ENCODE assay signal across 20 cellular contexts in the genomic region with DNA sequence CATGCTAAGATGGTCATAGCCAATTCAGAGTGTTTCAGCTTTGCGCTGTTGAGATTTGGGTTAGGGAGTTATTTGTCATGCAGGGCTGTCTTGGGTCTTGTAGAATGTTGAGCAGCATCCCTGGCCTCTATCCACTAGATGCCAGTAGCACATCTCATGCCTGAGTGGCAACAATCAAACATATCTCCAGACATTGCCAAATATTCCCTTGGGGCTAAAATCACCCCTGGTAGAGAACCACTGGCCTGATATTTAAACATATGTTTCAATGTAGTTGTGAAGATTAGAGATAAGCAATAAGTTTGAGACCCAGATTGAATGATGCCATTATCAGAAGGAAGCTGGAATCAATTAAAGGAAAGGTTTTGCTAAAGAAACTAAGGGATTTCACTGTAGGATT.
DNase-seq lines count a peak whose midpoint lies in the region; ATAC-seq and TF ChIP-seq lines count a peak whose summit lies in the region.
"Had no signal": no experiment of that assay in that cellular context is flagged by ENCODE, and none has a peak within 500 bp of the region (broad histone marks: within the 10 kb centered on the region; RNA-seq: fewer than 3 reads in every experiment).

No MANE protein-coding gene starts in this region.

- H3K23ac ChIP-seq in mesendoderm (ENCODE audit: low read length): no peak overlapping the region

- no peak overlapping the region for H3K18ac ChIP-seq in mesendoderm (ENCODE audit: low read length)

- no peak overlapping the region for H2BK15ac ChIP-seq in mesendoderm (replicated peaks; ENCODE audit: low read depth)

- no peak overlapping the region for H3K9ac ChIP-seq in mesendoderm (ENCODE audit: low read length)
- H3K9ac ChIP-seq: BLaER1 treated with 17β-estradiol and CSF1 and Interleukin-3, amounts not matched to agents 10 nM and 100 nM had no signal

- ATAC-seq in SK-N-SH treated with all-trans-retinoic acid at 6 μM for 48 hours (no peak), GM21723 (IDR thresholded peaks at IDR 0.05; ENCODE audit: unreplicated experiment) (no peak)
- ATAC-seq: A549; CD8-positive, alpha-beta T cell; GM12878; HCT116 had no signal

- H3K56ac ChIP-seq in mesendoderm (ENCODE audit: low read length): no peak overlapping the region

- H3K4me1 ChIP-seq in mesendoderm (ENCODE audit: control insufficient read depth, low read depth, low read length): no peaks in the 10 kb centered on the region
- H3K4me1 ChIP-seq: A549; BLaER1 treated with 17β-estradiol and CSF1 and Interleukin-3, amounts not matched to agents 10 nM and 100 nM had no signal

- DNase-seq in SIG-M5 treated with dmso at 0.1 percent for 504 hours (lab: John Stamatoyannopoulos, UW; ENCODE audit: unreplicated experiment) (peak; percentile 60), SIG-M5 (lab: John Stamatoyannopoulos, UW) (no peak), NCI-H69 (lab: John Stamatoyannopoulos, UW) (peak; percentile 9), mesendoderm (peak; percentile 25), lower leg skin (ENCODE audit: low spot score in 2 of 2) (no peak), substantia nigra (lab: John Stamatoyannopoulos, UW) (no peak)
- DNase-seq: Calu3; CD8-positive, alpha-beta T cell; DMS79 treated with DMSO at 0.1 percent for 48 hours; GF-D8; GOT3; H7; HFFc6 had no signal

- H2AK5ac ChIP-seq in mesendoderm (ENCODE audit: low read length): no peak overlapping the region

- H4K5ac ChIP-seq in mesendoderm (ENCODE audit: low read length): no peak overlapping the region

- TF ChIP-seq POLR2A in lower leg skin (IDR thresholded peaks at IDR 0.05): no peak

- H3K36me3 ChIP-seq in mesendoderm (ENCODE audit: control insufficient read depth, insufficient read depth, low read length): no peaks in the 10 kb centered on the region
- H3K36me3 ChIP-seq: BLaER1 treated with 17β-estradiol and CSF1 and Interleukin-3, amounts not matched to agents 10 nM and 100 nM had no signal

- H3K4me3 ChIP-seq in mesendoderm (ENCODE audit: low read length) (no peak overlapping the region), lower leg skin (ENCODE audit: low read depth, poor library complexity, severe bottlenecking) (no peak overlapping the region)
- H3K4me3 ChIP-seq: A549; BLaER1 treated with 17β-estradiol and CSF1 and Interleukin-3, amounts not matched to agents 10 nM and 100 nM; GM12878 had no signal

- H3K79me2 ChIP-seq in mesendoderm (ENCODE audit: control insufficient read depth, insufficient read depth, low read length): no peaks in the 10 kb centered on the region

- H3K4me2 ChIP-seq in mesendoderm (ENCODE audit: low read length): no peak overlapping the region
- H3K4me2 ChIP-seq: A549; BLaER1 treated with 17β-estradiol and CSF1 and Interleukin-3, amounts not matched to agents 10 nM and 100 nM had no signal

- no peak overlapping the region for H2BK120ac ChIP-seq in mesendoderm (ENCODE audit: low read depth, low read length)

- intact Hi-C loops in lower leg skin (cut with DNase I; ENCODE audit: low total_unique reads): no loop called here

- H3K27me3 ChIP-seq in mesendoderm (ENCODE audit: insufficient read depth, low read length, poor library complexity): no peaks in the 10 kb centered on the region
- H3K27me3 ChIP-seq: BLaER1 treated with 17β-estradiol and CSF1 and Interleukin-3, amounts not matched to agents 10 nM and 100 nM had no signal

- no peak overlapping the region for H2BK5ac ChIP-seq in mesendoderm (ENCODE audit: low read length)

- H3K27ac ChIP-seq in mesendoderm (ENCODE audit: low read depth, low read length) (no peak overlapping the region), substantia nigra (ENCODE audit: low read depth, low read length, poor library complexity, severe bottlenecking) (no peak overlapping the region)
- H3K27ac ChIP-seq: 22Rv1; A549; BLaER1 treated with 17β-estradiol and CSF1 and Interleukin-3, amounts not matched to agents 10 nM and 100 nM had no signal

- TF ChIP-seq CTCF in lower leg skin (IDR thresholded peaks at IDR 0.05): no peak

- no CpG with 5 or more reads among the region's 1 CpG for WGBS in mesendoderm (ENCODE audit: extremely low coverage, insufficient coverage, low lambda C conversion rate)
- 91 to 95% methylated on average over 1 of the region's 1 CpG for WGBS in lower leg skin, 2 donors

- no peak overlapping the region for H4K8ac ChIP-seq in mesendoderm (ENCODE audit: low read depth, low read length)

- no peaks in the 10 kb centered on the region for H3K79me1 ChIP-seq in mesendoderm (ENCODE audit: low read length)

- no peak overlapping the region for H3K4ac ChIP-seq in mesendoderm (ENCODE audit: low read depth, low read length)

TF ChIP-seq in SK-N-SH treated with all-trans-retinoic acid at 6 μM for 48 hours, 23 proteins besides CTCF, POLR2A, EP300 and RAD21:
- TF ChIP-seq TOX (CRISPR knock-in tag; IDR thresholded peaks at IDR 0.05; ENCODE audit: borderline replicate concordance) (no peak), GLIS3 (CRISPR knock-in tag; IDR thresholded peaks at IDR 0.05) (no peak), TCF4 (CRISPR knock-in tag; IDR thresholded peaks at IDR 0.05; ENCODE audit: borderline replicate concordance) (peak; percentile 63; the same call in 1 of the 2 replicates), ZFP30 (CRISPR knock-in tag; IDR thresholded peaks at IDR 0.05) (no peak), ZNF70 (CRISPR knock-in tag; IDR thresholded peaks at IDR 0.05) (no peak)
TF ChIP-seq in SK-N-SH treated with all-trans-retinoic acid at 6 μM for 48 hours: peak in this region for 1.

Comparison
In these comparisons a context has a peak if more than half of its experiments do, and no peak if none do; other contexts are left out.
1. DNase-seq: peak in SIG-M5 treated with dmso at 0.1 percent for 504 hours (single experiment), NCI-H69 (single experiment) and mesendoderm (single experiment); none in SIG-M5 (single experiment), lower leg skin (0 of 2) and substantia nigra (0 of 49).